ENCODE assay signal across 13 cellular contexts in the genomic region with DNA sequence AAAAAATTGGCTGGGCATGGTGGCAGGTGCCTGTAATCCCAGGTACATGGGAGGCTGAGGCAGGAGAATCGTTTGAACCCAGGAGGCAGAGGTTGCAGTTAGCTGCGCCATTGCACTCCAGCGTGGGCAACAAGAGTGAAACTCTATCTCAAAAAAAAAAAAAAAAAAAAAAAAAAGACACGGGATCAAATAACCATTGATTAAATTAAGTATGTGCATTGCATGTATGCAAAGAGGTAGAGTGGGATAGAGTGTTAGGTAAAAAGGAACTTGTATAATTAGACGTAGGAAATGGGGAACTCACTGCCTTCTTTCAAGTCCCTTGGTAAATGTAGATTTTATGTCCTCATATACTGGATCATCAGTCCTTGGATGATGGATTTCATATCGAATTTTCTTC. TPM values are rescaled to one million over a fixed set of nuclear protein-coding genes. Genes with fewer than 3 reads are reported as not detected.
DNase-seq lines count a peak whose midpoint lies in the region; ATAC-seq and TF ChIP-seq lines count a peak whose summit lies in the region.
"Had no signal": no experiment of that assay in that cellular context is flagged by ENCODE, and none has a peak within 500 bp of the region (broad histone marks: within the 10 kb centered on the region; RNA-seq: fewer than 3 reads in every experiment).

No MANE protein-coding gene starts in this region.

- POLR2A ChIA-PET in SK-N-SH (lab: Yijun Ruan, JAX): no interaction called here

- H3K4me2 ChIP-seq in SK-N-SH (peak overlapping the region; percentile 46; the same call in 1 of the 2 replicates), SU-DHL-6 (ENCODE audit: low read depth, low read length, poor library complexity, severe bottlenecking) (peak overlapping the region; percentile 50)

- no peak overlapping the region for H2AFZ ChIP-seq in SK-N-SH (ENCODE audit: low read depth)
- no peak overlapping the region for H2AFZ ChIP-seq in SU-DHL-6 (ENCODE audit: low read depth, low read length, severe bottlenecking)

- peaks cover 0 to 27% of the 10 kb centered on the region in 2 experiments for H3K36me3 ChIP-seq in SK-N-SH (replicated peaks in 1 of 2; ENCODE audit: control insufficient read depth in 1 of 2, insufficient read depth in 2 of 2, low read length in 1 of 2)
- H3K36me3 ChIP-seq in SU-DHL-6 (ENCODE audit: low read length): no peaks in the 10 kb centered on the region
- peaks cover 0 to 2% of the 10 kb centered on the region in 2 donors for H3K36me3 ChIP-seq in aorta (ENCODE audit: control insufficient read depth in 1 of 2, insufficient read depth in 2 of 2, low read length in 1 of 2)

- WGBS in SK-N-SH (ENCODE audit: low lambda C conversion rate): 84% methylated on average over 6 of the region's 6 CpGs
- WGBS in aorta, 2 donors: 49 to 58% methylated on average over 6 of the region's 6 CpGs

- no peak for TF ChIP-seq RAD21 in SK-N-SH (IDR thresholded peaks at IDR 0.05; ENCODE audit: low read length)

- H3K4me3 ChIP-seq in SK-N-SH (ENCODE audit: low read depth in 2 of 2, low read length in 1 of 2): no peak overlapping the region; a peak in 1 of 4 replicates
- no peak overlapping the region for H3K4me3 ChIP-seq in SU-DHL-6 (ENCODE audit: insufficient read depth, low read length, poor library complexity, severe bottlenecking)
- no peak overlapping the region for H3K4me3 ChIP-seq in aorta (ENCODE audit: low read length in 2 of 2)

- peaks cover 24% of the 10 kb centered on the region for H3K4me1 Mint-ChIP-seq in memory B cell

- H3K79me2 ChIP-seq in SK-N-SH (ENCODE audit: insufficient read depth) (peaks cover 97% of the 10 kb centered on the region), SU-DHL-6 (ENCODE audit: insufficient read depth, low read length) (peaks cover 58% of the 10 kb centered on the region)

- H3F3A ChIP-seq in SK-N-SH (replicated peaks; ENCODE audit: insufficient read depth) (peaks cover 69% of the 10 kb centered on the region), SU-DHL-6 (ENCODE audit: insufficient read depth) (peaks cover 36% of the 10 kb centered on the region)

- CTCF ChIA-PET in SK-N-SH (lab: Yijun Ruan, JAX): interaction anchor here (0.6 kb wide), 1 partner anchor 71 kb away, joined by 3 read pairs; no protein-coding TSS in a partner anchor

- ATAC-seq in SK-N-SH treated with all-trans-retinoic acid at 6 μM for 48 hours (no peak), memory B cell (ENCODE audit: low read depth) (peak; percentile 43), aorta (ENCODE audit: low FRiP score) (no peak), HG02763 (IDR thresholded peaks at IDR 0.05; ENCODE audit: unreplicated experiment) (no peak), GM21447 (IDR thresholded peaks at IDR 0.05; ENCODE audit: unreplicated experiment) (no peak)

- no peak for DNase-seq in SK-N-SH
- DNase-seq in memory B cell (ENCODE audit: low spot score in 2 of 2): no peak
- no peak for DNase-seq in aorta
- DNase-seq in NCI-H1694 treated with DMSO at 0.1 percent for 48 hours (lab: John Stamatoyannopoulos, UW): no peak
- DNase-seq: ACHN, EL, NCI-H510A, small intestine had no signal

- TF ChIP-seq CTCF in SK-N-SH (IDR thresholded peaks at IDR 0.05) (no peak), SU-DHL-6 (IDR thresholded peaks at IDR 0.05; ENCODE audit: insufficient read depth, low read length, poor library complexity, severe bottlenecking) (no peak)

- intact Hi-C loops in aorta (cut with DNase I): loop anchor here in 1 of 2 donors (5.0 kb wide), 1 partner anchor 71 kb away; no protein-coding TSS in a partner anchor

- peak overlapping the region; percentile 28 for H3K27ac Mint-ChIP-seq in memory B cell
- H3K27ac Mint-ChIP-seq: T-helper 1 cell treated with Interleukin-12 subunit alpha and Interleukin-12 subunit beta and Interleukin-4 antibody, amounts not matched to agents 30 μg/mL and 1 μg/mL, for 36 hours had no signal

- H3K9ac ChIP-seq in SK-N-SH (no peak overlapping the region; the same call in 1 of the 2 replicates), SU-DHL-6 (ENCODE audit: low read length) (no peak overlapping the region)

- H3K9me3 ChIP-seq in SK-N-SH (no peaks in the 10 kb centered on the region), SU-DHL-6 (ENCODE audit: insufficient read depth, low read length) (no peaks in the 10 kb centered on the region), aorta (ENCODE audit: control insufficient read depth, low read length) (no peaks in the 10 kb centered on the region)

- TF ChIP-seq EP300 in SK-N-SH (IDR thresholded peaks at IDR 0.05; ENCODE audit: borderline replicate concordance in 1 of 2, low read depth in 1 of 2, low read length in 1 of 2): no peak

- no peaks in the 10 kb centered on the region for H3K27me3 ChIP-seq in SK-N-SH (ENCODE audit: insufficient read depth)
- H3K27me3 ChIP-seq in SU-DHL-6 (ENCODE audit: low read length): no peaks in the 10 kb centered on the region
- no peaks in the 10 kb centered on the region for H3K27me3 ChIP-seq in aorta (ENCODE audit: control insufficient read depth in 1 of 2, insufficient read depth in 2 of 2, low read length in 1 of 2)

- no peaks in the 10 kb centered on the region for H3K27me3 Mint-ChIP-seq in memory B cell

- H4K20me1 ChIP-seq in SK-N-SH (ENCODE audit: insufficient read depth) (peaks cover 92% of the 10 kb centered on the region), SU-DHL-6 (ENCODE audit: low read depth, low read length) (no peaks in the 10 kb centered on the region)

- no peaks in the 10 kb centered on the region for H3K9me3 Mint-ChIP-seq in memory B cell
- H3K9me3 Mint-ChIP-seq: T-helper 1 cell treated with Interleukin-12 subunit alpha and Interleukin-12 subunit beta and Interleukin-4 antibody, amounts not matched to agents 30 μg/mL and 1 μg/mL, for 36 hours had no signal

- peak overlapping the region; percentile 8 to 93; a peak in 3 of 4 replicates for H3K27ac ChIP-seq in SK-N-SH (ENCODE audit: low read depth in 2 of 2, low read length in 1 of 2)
- peak overlapping the region; percentile 89 for H3K27ac ChIP-seq in SU-DHL-6 (ENCODE audit: low read depth, low read length)
- peak overlapping the region; percentile 33 to 43 for H3K27ac ChIP-seq in aorta (ENCODE audit: low read depth in 1 of 2, low read length in 2 of 2)

- H3K4me3 Mint-ChIP-seq in memory B cell: peak overlapping the region; percentile 22
- H3K4me3 Mint-ChIP-seq: T-helper 1 cell treated with Interleukin-12 subunit alpha and Interleukin-12 subunit beta and Interleukin-4 antibody, amounts not matched to agents 30 μg/mL and 1 μg/mL, for 36 hours had no signal

- no peaks in the 10 kb centered on the region for H3K36me3 Mint-ChIP-seq in memory B cell

- H3K9me2 ChIP-seq in SK-N-SH (no peaks in the 10 kb centered on the region), SU-DHL-6 (replicated peaks; ENCODE audit: insufficient read depth, low read length) (no peaks in the 10 kb centered on the region)

- H3K4me1 ChIP-seq in SK-N-SH (ENCODE audit: control insufficient read depth in 1 of 2, insufficient read depth in 2 of 2, low read depth in 1 of 2, low read length in 1 of 2): peaks cover 3 to 74% of the 10 kb centered on the region in 2 experiments
- H3K4me1 ChIP-seq in aorta (ENCODE audit: control insufficient read depth in 1 of 2, insufficient read depth in 2 of 2, low read length in 2 of 2): peaks cover 3% of the 10 kb centered on the region in 2 donors

TF ChIP-seq in SK-N-SH, 30 proteins besides CTCF, POLR2A, EP300 and RAD21 (continues in another document):
- TF ChIP-seq, protein P1, sequence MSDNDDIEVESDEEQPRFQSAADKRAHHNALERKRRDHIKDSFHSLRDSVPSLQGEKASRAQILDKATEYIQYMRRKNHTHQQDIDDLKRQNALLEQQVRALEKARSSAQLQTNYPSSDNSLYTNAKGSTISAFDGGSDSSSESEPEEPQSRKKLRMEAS (IDR thresholded peaks at IDR 0.05; ENCODE audit: low read depth): no peak
- TF ChIP-seq YY1 (IDR thresholded peaks at IDR 0.05; ENCODE audit: low read depth) (no peak), SMC3 (IDR thresholded peaks at IDR 0.05; ENCODE audit: low read depth, low read length) (no peak), TCF12 (IDR thresholded peaks at IDR 0.05) (no peak)

TF ChIP-seq in SK-N-SH treated with all-trans-retinoic acid at 6 μM for 48 hours, 23 proteins besides CTCF, POLR2A, EP300 and RAD21:
- no peak for TF ChIP-seq ESRRG (CRISPR knock-in tag; IDR thresholded peaks at IDR 0.05)

RNA-seq across cellular contexts. Expression of a gene that starts 13.1 kb away (rescaled TPM):
- polyA plus RNA-seq in SK-N-SH (2012; rRNA removed) (147 and 190 TPM in 2 replicates), aorta (100 to 1,000 TPM in 1 of 2 donors, 10 to 100 TPM in 1; 31.6 to 147 TPM)
- polyA plus RNA-seq in SK-N-SH (2012; cell fraction: cytosol; rRNA removed): 125 and 144 TPM in 2 replicates
- polyA plus RNA-seq in SK-N-SH (2012; cell fraction: nucleus; rRNA removed): 170 and 281 TPM in 2 replicates
- 100 to 1,000 TPM; 312 to 499 TPM for total RNA-seq in aorta

Comparison
In these comparisons a context has a peak if more than half of its experiments do, and no peak if none do; other contexts are left out.
1. H3K27ac ChIP-seq: peak in every context shown above with its lines; median percentile 89 in SU-DHL-6; 50 in SK-N-SH; 38 in aorta.